In the genomic region with DNA sequence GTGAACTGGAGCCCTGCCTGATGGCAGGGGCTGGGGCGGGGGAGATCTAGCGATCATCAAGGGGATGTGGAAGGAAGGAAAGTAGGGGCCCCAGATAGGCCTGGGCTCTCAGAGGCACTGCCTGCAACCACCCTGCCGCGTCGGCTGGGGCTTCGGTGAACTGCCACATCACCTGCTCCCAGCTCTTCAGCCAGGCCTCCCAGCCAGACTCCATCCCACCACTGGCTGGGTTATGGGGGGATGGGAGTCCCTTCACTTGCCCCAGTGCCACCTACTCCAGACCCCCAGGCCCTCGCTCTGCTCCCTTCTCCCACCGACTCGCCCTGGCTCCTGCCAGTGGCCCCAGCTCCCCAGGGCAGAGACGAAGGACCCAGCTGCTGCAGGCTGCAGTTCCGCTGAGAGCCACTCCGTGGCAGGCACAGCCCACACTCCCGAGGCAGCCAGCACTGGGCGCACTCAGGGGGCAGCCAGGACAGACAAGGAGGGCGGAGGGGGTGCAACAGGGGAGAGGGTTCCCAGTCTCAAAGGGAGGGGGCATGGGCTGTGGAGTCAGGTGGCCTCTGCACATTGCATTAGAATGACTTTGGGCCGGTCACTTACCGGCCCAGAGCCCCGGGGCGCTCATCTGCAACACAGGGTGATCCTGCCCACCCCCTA, we compare ENCODE assay signal across 8 cellular contexts. TPM values are rescaled to one million over a fixed set of nuclear protein-coding genes. Genes with fewer than 3 reads are reported as not detected.
DNase-seq lines count a peak whose midpoint lies in the region; ATAC-seq, FAIRE-seq and TF ChIP-seq lines count a peak whose summit lies in the region.

No MANE protein-coding gene starts in this region.

- H3K4me2 ChIP-seq in astrocyte (ENCODE audit: low read length) (no peak overlapping the region), hepatocyte (no peak overlapping the region)

- no peak overlapping the region for H2AFZ ChIP-seq in astrocyte (ENCODE audit: low read depth, low read length)
- H2AFZ ChIP-seq in hepatocyte = no peak overlapping the region

- no peak overlapping the region for H3K4me3 Mint-ChIP-seq in astrocyte (ENCODE audit: unreplicated experiment)

- FAIRE-seq in astrocyte (lab: Jason Lieb, UNC) = no peak

- no peak overlapping the region for H3K4me3 ChIP-seq in astrocyte (ENCODE audit: insufficient read depth, low read depth, low read length)
- H3K4me3 ChIP-seq in hepatocyte = no peak overlapping the region

- H3K79me2 ChIP-seq in astrocyte (ENCODE audit: insufficient read depth, low read length) = no peaks in the 10 kb centered on the region
- H3K79me2 ChIP-seq in hepatocyte = no peaks in the 10 kb centered on the region

- peak; percentile 62 for TF ChIP-seq CTCF in astrocyte (IDR thresholded peaks at IDR 0.05; ENCODE audit: insufficient read depth, low read depth, low read length)
- TF ChIP-seq CTCF in hepatocyte (IDR thresholded peaks at IDR 0.05; ENCODE audit: poor library complexity) = peak; percentile 95

- H4K20me1 ChIP-seq in astrocyte (ENCODE audit: insufficient read depth, low read length) = no peaks in the 10 kb centered on the region
- no peaks in the 10 kb centered on the region for H4K20me1 ChIP-seq in hepatocyte (ENCODE audit: insufficient read depth, poor library complexity, severe bottlenecking)

- H3K4me1 ChIP-seq in astrocyte (ENCODE audit: insufficient read depth, low read length) = no peaks in the 10 kb centered on the region
- peaks cover 31% of the 10 kb centered on the region for H3K4me1 ChIP-seq in hepatocyte (ENCODE audit: insufficient read depth)

- peaks cover 7% of the 10 kb centered on the region for H3K27me3 Mint-ChIP-seq in astrocyte (ENCODE audit: low read depth, unreplicated experiment)

- H3K9me3 Mint-ChIP-seq in astrocyte (ENCODE audit: unreplicated experiment) = no peaks in the 10 kb centered on the region

- ATAC-seq in HG03175 (IDR thresholded peaks at IDR 0.05; ENCODE audit: unreplicated experiment) = peak; percentile 67
- no peak for ATAC-seq in GM18858 (IDR thresholded peaks at IDR 0.05; ENCODE audit: unreplicated experiment)

- H3K36me3 ChIP-seq in astrocyte (ENCODE audit: insufficient read depth, low read length) (no peaks in the 10 kb centered on the region), hepatocyte (replicated peaks; ENCODE audit: insufficient read depth, low read depth) (no peaks in the 10 kb centered on the region)

- peak; percentile 13 to 28 (median 16) for DNase-seq in activated CD4-positive, CD25-positive, alpha-beta regulatory T cell (lab: John Stamatoyannopoulos, UW)
- no peak for DNase-seq in activated CD4-positive, CD25-positive, alpha-beta regulatory T cell treated with anti-CD3 and anti-CD28 coated beads, Interleukin-2, amount 50 U/mL, for 72 hours
- DNase-seq in T-helper 1 cell = peak; percentile 30 to 52 (median 40)
- no peak for DNase-seq in astrocyte (ENCODE audit: low read depth)
- DNase-seq in hepatocyte (ENCODE audit: low spot score) = peak; percentile 76
- peak; percentile 57 for DNase-seq in stimulated activated CD4-positive, alpha-beta T cell treated with anti-CD3 and anti-CD28 coated beads, Interleukin-12 subunit alpha, Interleukin-12 subunit beta, amount 100 ng/mL, for 4 hours

- H3K27me3 ChIP-seq in astrocyte (ENCODE audit: insufficient read depth, low read length) (peaks cover 27% of the 10 kb centered on the region), hepatocyte (peaks cover 3% of the 10 kb centered on the region)

- H3K27ac ChIP-seq in astrocyte (ENCODE audit: low read depth, low read length) (no peak overlapping the region), hepatocyte (peak overlapping the region; percentile 55)

- H3K36me3 Mint-ChIP-seq in astrocyte (ENCODE audit: low read depth, unreplicated experiment) = peaks cover 1% of the 10 kb centered on the region

- H3K4me1 Mint-ChIP-seq in astrocyte (ENCODE audit: low read depth, unreplicated experiment) = peaks cover 14% of the 10 kb centered on the region

- WGBS in hepatocyte (ENCODE audit: low lambda C conversion rate, missing lambda C conversion rate) = 50% methylated on average over 19 of the region's 19 CpGs

- H3K27ac Mint-ChIP-seq in astrocyte (ENCODE audit: unreplicated experiment) = peak overlapping the region; percentile 92

- no peak overlapping the region for H3K9ac ChIP-seq in astrocyte (ENCODE audit: low read length)

- H3K9me3 ChIP-seq in astrocyte (ENCODE audit: insufficient read depth, low read depth, low read length) = no peaks in the 10 kb centered on the region
- H3K9me3 ChIP-seq in hepatocyte (ENCODE audit: low read depth) = no peaks in the 10 kb centered on the region

- no peaks in the 10 kb centered on the region for H3K9me2 ChIP-seq in hepatocyte (replicated peaks; ENCODE audit: insufficient read depth)

RNA-seq across cellular contexts. Expression of a gene that starts 15.2 kb away (rescaled TPM):
- total RNA-seq in astrocyte = 4.5 and 4.6 TPM in 2 replicates
- 8.4 and 9.4 TPM in 2 replicates for total RNA-seq in hepatocyte
- polyA plus RNA-seq in hepatocyte = 9.1 and 11.3 TPM in 2 replicates

RNA-seq across cellular contexts. Expression of a gene that starts 27.9 kb away (rescaled TPM):
- total RNA-seq in astrocyte (1.8 and 2.0 TPM in 2 replicates), hepatocyte (8.1 and 9.8 TPM in 2 replicates)
- 15.3 and 17.4 TPM in 2 replicates for polyA plus RNA-seq in hepatocyte

Comparison
In these comparisons a context has a peak if more than half of its experiments do, and no peak if none do; other contexts are left out.
1. DNase-seq: peak in activated CD4-positive, CD25-positive, alpha-beta regulatory T cell (4 of 4), T-helper 1 cell (5 of 5), hepatocyte (single experiment) and stimulated activated CD4-positive, alpha-beta T cell treated with anti-CD3 and anti-CD28 coated beads, Interleukin-12 subunit alpha, Interleukin-12 subunit beta, amount 100 ng/mL, for 4 hours (single experiment); none in activated CD4-positive, CD25-positive, alpha-beta regulatory T cell treated with anti-CD3 and anti-CD28 coated beads, Interleukin-2, amount 50 U/mL, for 72 hours (single experiment) and astrocyte (single experiment).